ENCODE assay signal across 2 cellular contexts in the genomic region with DNA sequence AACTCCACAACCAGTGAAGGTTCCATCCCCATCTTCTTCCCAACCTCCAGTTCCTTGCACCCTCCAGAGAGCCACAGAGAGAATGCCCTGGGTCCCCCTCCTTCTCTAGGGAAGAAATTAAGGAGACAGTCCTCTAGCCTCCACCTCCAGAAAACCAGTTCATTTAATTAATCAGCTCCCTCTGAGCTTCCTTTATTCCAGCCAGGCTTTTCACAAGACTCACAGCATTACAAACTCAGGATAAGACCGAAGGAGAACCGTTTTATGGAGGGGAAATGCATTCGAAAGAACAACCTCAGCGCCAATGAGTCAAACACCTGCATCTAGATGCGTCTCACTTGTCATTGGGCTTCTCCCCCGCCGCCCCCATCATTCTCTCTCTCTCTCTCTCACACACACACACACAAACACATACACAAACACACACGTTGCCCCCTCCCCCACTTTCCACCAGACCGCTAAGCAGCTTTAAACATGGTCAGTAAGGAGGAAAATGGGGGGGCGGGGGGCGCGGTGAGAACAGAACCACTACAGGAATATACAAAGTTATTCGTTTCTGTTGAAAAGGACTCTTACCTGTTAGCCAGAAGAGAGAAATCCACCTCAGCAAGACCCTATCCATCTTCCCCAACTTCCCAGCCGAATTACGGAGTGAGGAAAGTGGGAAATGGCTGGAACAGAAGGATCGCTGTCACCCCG.
TF ChIP-seq lines count a peak whose summit lies in the region.

No MANE protein-coding gene starts in this region.

TF ChIP-seq in SK-N-SH, 30 proteins besides CTCF, POLR2A, EP300 and RAD21 (continued from another document):
- TF ChIP-seq, protein P1, sequence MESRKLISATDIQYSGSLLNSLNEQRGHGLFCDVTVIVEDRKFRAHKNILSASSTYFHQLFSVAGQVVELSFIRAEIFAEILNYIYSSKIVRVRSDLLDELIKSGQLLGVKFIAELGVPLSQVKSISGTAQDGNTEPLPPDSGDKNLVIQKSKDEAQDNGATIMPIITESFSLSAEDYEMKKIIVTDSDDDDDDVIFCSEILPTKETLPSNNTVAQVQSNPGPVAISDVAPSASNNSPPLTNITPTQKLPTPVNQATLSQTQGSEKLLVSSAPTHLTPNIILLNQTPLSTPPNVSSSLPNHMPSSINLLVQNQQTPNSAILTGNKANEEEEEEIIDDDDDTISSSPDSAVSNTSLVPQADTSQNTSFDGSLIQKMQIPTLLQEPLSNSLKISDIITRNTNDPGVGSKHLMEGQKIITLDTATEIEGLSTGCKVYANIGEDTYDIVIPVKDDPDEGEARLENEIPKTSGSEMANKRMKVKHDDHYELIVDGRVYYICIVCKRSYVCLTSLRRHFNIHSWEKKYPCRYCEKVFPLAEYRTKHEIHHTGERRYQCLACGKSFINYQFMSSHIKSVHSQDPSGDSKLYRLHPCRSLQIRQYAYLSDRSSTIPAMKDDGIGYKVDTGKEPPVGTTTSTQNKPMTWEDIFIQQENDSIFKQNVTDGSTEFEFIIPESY (IDR thresholded peaks at IDR 0.05; ENCODE audit: borderline replicate concordance, low read depth) = no peak
- TF ChIP-seq MEF2A (IDR thresholded peaks at IDR 0.05; ENCODE audit: borderline replicate concordance, low read depth) (no peak), TAF1 (IDR thresholded peaks at IDR 0.05; ENCODE audit: borderline replicate concordance, low read depth, low read length) (no peak)
TF ChIP-seq in SK-N-SH: peak in this region for 0.

TF ChIP-seq in SK-N-SH treated with all-trans-retinoic acid at 6 μM for 48 hours, 23 proteins besides CTCF, POLR2A, EP300 and RAD21 (continued from another document):
- TF ChIP-seq, protein P2, sequence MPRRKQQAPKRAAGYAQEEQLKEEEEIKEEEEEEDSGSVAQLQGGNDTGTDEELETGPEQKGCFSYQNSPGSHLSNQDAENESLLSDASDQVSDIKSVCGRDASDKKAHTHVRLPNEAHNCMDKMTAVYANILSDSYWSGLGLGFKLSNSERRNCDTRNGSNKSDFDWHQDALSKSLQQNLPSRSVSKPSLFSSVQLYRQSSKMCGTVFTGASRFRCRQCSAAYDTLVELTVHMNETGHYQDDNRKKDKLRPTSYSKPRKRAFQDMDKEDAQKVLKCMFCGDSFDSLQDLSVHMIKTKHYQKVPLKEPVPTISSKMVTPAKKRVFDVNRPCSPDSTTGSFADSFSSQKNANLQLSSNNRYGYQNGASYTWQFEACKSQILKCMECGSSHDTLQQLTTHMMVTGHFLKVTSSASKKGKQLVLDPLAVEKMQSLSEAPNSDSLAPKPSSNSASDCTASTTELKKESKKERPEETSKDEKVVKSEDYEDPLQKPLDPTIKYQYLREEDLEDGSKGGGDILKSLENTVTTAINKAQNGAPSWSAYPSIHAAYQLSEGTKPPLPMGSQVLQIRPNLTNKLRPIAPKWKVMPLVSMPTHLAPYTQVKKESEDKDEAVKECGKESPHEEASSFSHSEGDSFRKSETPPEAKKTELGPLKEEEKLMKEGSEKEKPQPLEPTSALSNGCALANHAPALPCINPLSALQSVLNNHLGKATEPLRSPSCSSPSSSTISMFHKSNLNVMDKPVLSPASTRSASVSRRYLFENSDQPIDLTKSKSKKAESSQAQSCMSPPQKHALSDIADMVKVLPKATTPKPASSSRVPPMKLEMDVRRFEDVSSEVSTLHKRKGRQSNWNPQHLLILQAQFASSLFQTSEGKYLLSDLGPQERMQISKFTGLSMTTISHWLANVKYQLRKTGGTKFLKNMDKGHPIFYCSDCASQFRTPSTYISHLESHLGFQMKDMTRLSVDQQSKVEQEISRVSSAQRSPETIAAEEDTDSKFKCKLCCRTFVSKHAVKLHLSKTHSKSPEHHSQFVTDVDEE (CRISPR knock-in tag; IDR thresholded peaks at IDR 0.05) = no peak
- TF ChIP-seq ESRRG (CRISPR knock-in tag; IDR thresholded peaks at IDR 0.05) (no peak), ZNF565 (CRISPR knock-in tag; conservative IDR thresholded peaks at IDR 0.05; ENCODE audit: low read depth) (no peak), BACH2 (CRISPR knock-in tag; IDR thresholded peaks at IDR 0.05; ENCODE audit: borderline replicate concordance) (no peak), ARNTL (CRISPR knock-in tag; IDR thresholded peaks at IDR 0.05; ENCODE audit: borderline replicate concordance, low read depth) (no peak), OSR1 (CRISPR knock-in tag; IDR thresholded peaks at IDR 0.05) (no peak), RARB (CRISPR knock-in tag; IDR thresholded peaks at IDR 0.05) (no peak), ZNF8 (CRISPR knock-in tag; IDR thresholded peaks at IDR 0.05) (no peak), TCF4 (CRISPR knock-in tag; IDR thresholded peaks at IDR 0.05; ENCODE audit: borderline replicate concordance) (no peak), TOX (CRISPR knock-in tag; IDR thresholded peaks at IDR 0.05; ENCODE audit: borderline replicate concordance) (no peak), PPARA (CRISPR knock-in tag; IDR thresholded peaks at IDR 0.05; ENCODE audit: borderline replicate concordance) (no peak), ZFP3 (CRISPR knock-in tag; IDR thresholded peaks at IDR 0.05) (no peak), ZNF70 (CRISPR knock-in tag; IDR thresholded peaks at IDR 0.05) (no peak)
- TF ChIP-seq, protein P3, sequence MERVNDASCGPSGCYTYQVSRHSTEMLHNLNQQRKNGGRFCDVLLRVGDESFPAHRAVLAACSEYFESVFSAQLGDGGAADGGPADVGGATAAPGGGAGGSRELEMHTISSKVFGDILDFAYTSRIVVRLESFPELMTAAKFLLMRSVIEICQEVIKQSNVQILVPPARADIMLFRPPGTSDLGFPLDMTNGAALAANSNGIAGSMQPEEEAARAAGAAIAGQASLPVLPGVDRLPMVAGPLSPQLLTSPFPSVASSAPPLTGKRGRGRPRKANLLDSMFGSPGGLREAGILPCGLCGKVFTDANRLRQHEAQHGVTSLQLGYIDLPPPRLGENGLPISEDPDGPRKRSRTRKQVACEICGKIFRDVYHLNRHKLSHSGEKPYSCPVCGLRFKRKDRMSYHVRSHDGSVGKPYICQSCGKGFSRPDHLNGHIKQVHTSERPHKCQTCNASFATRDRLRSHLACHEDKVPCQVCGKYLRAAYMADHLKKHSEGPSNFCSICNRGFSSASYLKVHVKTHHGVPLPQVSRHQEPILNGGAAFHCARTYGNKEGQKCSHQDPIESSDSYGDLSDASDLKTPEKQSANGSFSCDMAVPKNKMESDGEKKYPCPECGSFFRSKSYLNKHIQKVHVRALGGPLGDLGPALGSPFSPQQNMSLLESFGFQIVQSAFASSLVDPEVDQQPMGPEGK (CRISPR knock-in tag; IDR thresholded peaks at IDR 0.05; ENCODE audit: borderline replicate concordance) = no peak
- TF ChIP-seq, protein P4, sequence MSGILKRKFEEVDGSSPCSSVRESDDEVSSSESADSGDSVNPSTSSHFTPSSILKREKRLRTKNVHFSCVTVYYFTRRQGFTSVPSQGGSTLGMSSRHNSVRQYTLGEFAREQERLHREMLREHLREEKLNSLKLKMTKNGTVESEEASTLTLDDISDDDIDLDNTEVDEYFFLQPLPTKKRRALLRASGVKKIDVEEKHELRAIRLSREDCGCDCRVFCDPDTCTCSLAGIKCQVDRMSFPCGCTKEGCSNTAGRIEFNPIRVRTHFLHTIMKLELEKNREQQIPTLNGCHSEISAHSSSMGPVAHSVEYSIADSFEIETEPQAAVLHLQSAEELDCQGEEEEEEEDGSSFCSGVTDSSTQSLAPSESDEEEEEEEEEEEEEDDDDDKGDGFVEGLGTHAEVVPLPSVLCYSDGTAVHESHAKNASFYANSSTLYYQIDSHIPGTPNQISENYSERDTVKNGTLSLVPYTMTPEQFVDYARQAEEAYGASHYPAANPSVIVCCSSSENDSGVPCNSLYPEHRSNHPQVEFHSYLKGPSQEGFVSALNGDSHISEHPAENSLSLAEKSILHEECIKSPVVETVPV (CRISPR knock-in tag; IDR thresholded peaks at IDR 0.05) = no peak
